Comparison of ENCODE assay signal across 11 cellular contexts in genomic region chr9:93123561-93124283, GRCh38. TPM values are rescaled to one million over a fixed set of nuclear protein-coding genes. Genes with fewer than 3 reads are reported as not detected.
DNase-seq lines count a peak whose midpoint lies in the region; ATAC-seq, FAIRE-seq and TF ChIP-seq lines count a peak whose summit lies in the region.
"Had no signal": no experiment of that assay in that cellular context is flagged by ENCODE, and none has a peak within 500 bp of the region (broad histone marks: within the 10 kb centered on the region; RNA-seq: fewer than 3 reads in every experiment).

No MANE protein-coding gene starts in this region.

- H3K4me1 ChIP-seq in pancreas = peaks cover 3 to 9% (median 4%) of the 10 kb centered on the region in 3 donors

- no peak for FAIRE-seq in pancreas (lab: Jason Lieb, UNC)

- no peaks in the 10 kb centered on the region for H3K9me3 Mint-ChIP-seq in T-cell
- H3K9me3 Mint-ChIP-seq: activated CD4-positive, alpha-beta memory T cell treated with anti-CD3 and anti-CD28 coated beads for 36 hours had no signal

- CTCF ChIA-PET in T-cell (lab: Charles Lee) = interaction anchor here in 1 of 2 donors (0.7 kb wide), 1 partner anchor 433 kb away, joined by 3 read pairs; no protein-coding TSS in a partner anchor

- POLR2A ChIA-PET in T-cell (lab: Charles Lee) = interaction anchor here in 1 of 2 donors (0.6 kb wide), 1 partner anchor 151 kb away, joined by 12 read pairs; no protein-coding TSS in a partner anchor

- H3K27me3 ChIP-seq in pancreas = no peaks in the 10 kb centered on the region

- no peak for ATAC-seq in T-cell (replicated peaks in 1 of 4)
- no peak for ATAC-seq in left cardiac atrium
- ATAC-seq in pancreas = no peak
- ATAC-seq in GM18867 (IDR thresholded peaks at IDR 0.05; ENCODE audit: unreplicated experiment) = no peak

- no peak for TF ChIP-seq CTCF in pancreas (IDR thresholded peaks at IDR 0.05)

- H3K36me3 ChIP-seq in pancreas = peaks cover 0 to 23% (median 11%) of the 10 kb centered on the region in 3 donors

- peaks cover 58 to 70% (median 63%) of the 10 kb centered on the region in 3 donors for H3K4me1 Mint-ChIP-seq in T-cell

- H3K4me3 Mint-ChIP-seq in T-cell = peak overlapping the region in 1 of 3 donors; percentile 40
- H3K4me3 Mint-ChIP-seq: activated CD4-positive, alpha-beta memory T cell treated with anti-CD3 and anti-CD28 coated beads for 36 hours had no signal

- H3K36me3 Mint-ChIP-seq in T-cell = peaks cover 16% of the 10 kb centered on the region

- H3K27me3 Mint-ChIP-seq in T-cell = no peaks in the 10 kb centered on the region
- H3K27me3 Mint-ChIP-seq: activated CD4-positive, alpha-beta memory T cell treated with anti-CD3 and anti-CD28 coated beads for 36 hours had no signal

- intact Hi-C loops in left cardiac atrium (cut with DNase I) (no loop called here), pancreas (cut with DNase I) (no loop called here)

- no peak overlapping the region for H3K27ac ChIP-seq in pancreas

- H3K4me3 ChIP-seq in pancreas = no peak overlapping the region

- 85 to 87% methylated on average over 14 of the region's 14 CpGs for WGBS in pancreas, 2 donors

- DNase-seq in Daoy (ENCODE audit: low read depth) = peak; percentile 2
- DNase-seq in T-cell = no peak
- DNase-seq in left cardiac atrium = peak; percentile 22
- peak in 5 of 6 donors; percentile 2 to 54 (median 34) for DNase-seq in pancreas
- DNase-seq in NCI-H82 (lab: John Stamatoyannopoulos, UW) = no peak
- no peak for DNase-seq in epidermal melanocyte (ENCODE audit: insufficient read length, low spot score)
- DNase-seq: activated CD4-positive, alpha-beta memory T cell treated with anti-CD3 and anti-CD28 coated beads for 36 hours; cortex of kidney; GF-D8; OCI-M1 had no signal

- no peaks in the 10 kb centered on the region for H3K9me3 ChIP-seq in pancreas

- peak overlapping the region; percentile 46 to 77 for H3K27ac Mint-ChIP-seq in T-cell
- H3K27ac Mint-ChIP-seq: activated CD4-positive, alpha-beta memory T cell treated with anti-CD3 and anti-CD28 coated beads for 36 hours had no signal

RNA-seq across cellular contexts. Expression of gene NINJ1, which starts 10.3 kb away (rescaled TPM):
- total RNA-seq in Daoy (2014; rRNA removed; shearing (Covaris generic)) = 18.2 and 19.9 TPM in 2 replicates
- total RNA-seq in T-cell (100 to 1,000 TPM in 1 of 5 donors, 10 to 100 TPM in 4; 29.2 to 110 (median 32.0) TPM), left cardiac atrium (10 to 100 TPM; 38.4 to 45.9 TPM), pancreas (10 to 100 TPM; 15.6 to 33.2 (median 19.3) TPM)
- polyA plus RNA-seq in pancreas = 10 to 100 TPM; 26.2 to 28.1 TPM

RNA-seq across cellular contexts. Expression of gene CARD19, which starts 27.7 kb away (rescaled TPM):
- 36.1 and 64.4 TPM in 2 replicates for total RNA-seq in Daoy (2014; rRNA removed; shearing (Covaris generic))
- total RNA-seq in T-cell (10 to 100 TPM; 39.7 to 98.5 (median 72.8) TPM), left cardiac atrium (10 to 100 TPM; 20.2 to 26.3 TPM), pancreas (10 to 100 TPM in 1 of 6 donors, 1 to 10 TPM in 5; 4.3 to 11.0 (median 7.0) TPM)
- 10 to 100 TPM; 15.7 to 20.4 TPM for polyA plus RNA-seq in pancreas

Comparison
In these comparisons a context has a peak if more than half of its experiments do, and no peak if none do; other contexts are left out.
1. DNase-seq: peak in Daoy (single experiment), left cardiac atrium (single experiment) and pancreas (5 of 6); none in T-cell (0 of 34), NCI-H82 (single experiment) and epidermal melanocyte (single experiment).